Comparison of ENCODE assay signal across 14 cellular contexts in genomic region chr20:23295934-23296333, GRCh38. TPM values are rescaled to one million over a fixed set of nuclear protein-coding genes. Genes with fewer than 3 reads are reported as not detected.
DNase-seq lines count a peak whose midpoint lies in the region; ATAC-seq and TF ChIP-seq lines count a peak whose summit lies in the region.
"Had no signal": no experiment of that assay in that cellular context is flagged by ENCODE, and none has a peak within 500 bp of the region (broad histone marks: within the 10 kb centered on the region; RNA-seq: fewer than 3 reads in every experiment).

No MANE protein-coding gene starts in this region.

- intact Hi-C loops in testis (cut with DNase I; ENCODE audit: low total_unique reads) = no loop called here

- H3K27me3 Mint-ChIP-seq in neural progenitor cell (ENCODE audit: insufficient read depth, low read depth) = peaks cover 19% of the 10 kb centered on the region
- H3K27me3 Mint-ChIP-seq in mesothelial cell of epicardium (ENCODE audit: low read depth) = peaks cover 5% of the 10 kb centered on the region

- H3K9me3 ChIP-seq in RWPE2 (ENCODE audit: severe bottlenecking) (no peaks in the 10 kb centered on the region), neural progenitor cell (ENCODE audit: low read depth) (no peaks in the 10 kb centered on the region), testis (no peaks in the 10 kb centered on the region)

- no peak overlapping the region for H3K4me3 Mint-ChIP-seq in neural progenitor cell
- no peak overlapping the region for H3K4me3 Mint-ChIP-seq in mesothelial cell of epicardium
- H3K4me3 Mint-ChIP-seq: CD4-positive, CD25-positive, alpha-beta regulatory T cell; GM23338; H9 had no signal

- no peak for ATAC-seq in RWPE2 (ENCODE audit: low read depth)
- ATAC-seq: GM23338, HepG2 had no signal

- no peak overlapping the region for H2AFZ ChIP-seq in neural progenitor cell (replicated peaks)
- H2AFZ ChIP-seq: GM23338 had no signal

- DNase-seq in RWPE2 (ENCODE audit: low spot score) (peak; percentile 13), coronary artery (ENCODE audit: low spot score) (peak; percentile 68), neural progenitor cell (ENCODE audit: low spot score) (no peak), testis (no peak), SK-N-DZ (ENCODE audit: low spot score) (no peak), mesothelial cell of epicardium (ENCODE audit: low spot score in 2 of 2, unreplicated experiment in 2 of 2) (no peak), pons (ENCODE audit: low spot score) (no peak)
- DNase-seq: ACHN; CD4-positive, CD25-positive, alpha-beta regulatory T cell; DMS53; H9 had no signal

- no peak for TF ChIP-seq CTCF in RWPE2 (IDR thresholded peaks at IDR 0.05; ENCODE audit: poor library complexity, severe bottlenecking)
- TF ChIP-seq CTCF in coronary artery (IDR thresholded peaks at IDR 0.05) = no peak
- TF ChIP-seq CTCF in neural progenitor cell (IDR thresholded peaks at IDR 0.05) = no peak
- TF ChIP-seq CTCF in testis (IDR thresholded peaks at IDR 0.05) = no peak
- no peak for TF ChIP-seq CTCF in mesothelial cell of epicardium (IDR thresholded peaks at IDR 0.05; ENCODE audit: unreplicated experiment)

- TF ChIP-seq POLR2A in testis (IDR thresholded peaks at IDR 0.05) = no peak

- H3K9ac ChIP-seq in neural progenitor cell = no peak overlapping the region
- H3K9ac ChIP-seq: BLaER1 treated with 17β-estradiol and CSF1 and Interleukin-3, amounts not matched to agents 10 nM and 100 nM had no signal

- WGBS in testis, 2 donors = 79 to 88% methylated on average over 5 of the region's 5 CpGs

- H3K27ac Mint-ChIP-seq in neural progenitor cell = peak overlapping the region; percentile 78
- H3K27ac Mint-ChIP-seq in mesothelial cell of epicardium = no peak overlapping the region
- H3K27ac Mint-ChIP-seq: CD4-positive, CD25-positive, alpha-beta regulatory T cell; GM23338; H9 had no signal

- H3K4me3 ChIP-seq in RWPE2 (ENCODE audit: severe bottlenecking) (no peak overlapping the region), coronary artery (no peak overlapping the region), neural progenitor cell (no peak overlapping the region), testis (no peak overlapping the region)
- H3K4me3 ChIP-seq: BLaER1 treated with 17β-estradiol and CSF1 and Interleukin-3, amounts not matched to agents 10 nM and 100 nM; GM23338 had no signal

- no peaks in the 10 kb centered on the region for H3K4me1 ChIP-seq in RWPE2 (ENCODE audit: insufficient read depth, poor library complexity, severe bottlenecking)
- H3K4me1 ChIP-seq in neural progenitor cell = peaks cover 18% of the 10 kb centered on the region
- H3K4me1 ChIP-seq in testis = peaks cover 66% of the 10 kb centered on the region

- H3K36me3 ChIP-seq in RWPE2 (ENCODE audit: low read depth) = no peaks in the 10 kb centered on the region
- no peaks in the 10 kb centered on the region for H3K36me3 ChIP-seq in neural progenitor cell
- H3K36me3 ChIP-seq in testis (ENCODE audit: low read depth, missing control alignments) = no peaks in the 10 kb centered on the region
- H3K36me3 ChIP-seq: BLaER1 treated with 17β-estradiol and CSF1 and Interleukin-3, amounts not matched to agents 10 nM and 100 nM had no signal

- no peaks in the 10 kb centered on the region for H3K36me3 Mint-ChIP-seq in neural progenitor cell
- H3K36me3 Mint-ChIP-seq in mesothelial cell of epicardium = no peaks in the 10 kb centered on the region
- H3K36me3 Mint-ChIP-seq: CD4-positive, CD25-positive, alpha-beta regulatory T cell had no signal

- H3F3A ChIP-seq in neural progenitor cell (ENCODE audit: low read depth) = peaks cover 4% of the 10 kb centered on the region

- H3K9me3 Mint-ChIP-seq in neural progenitor cell = no peaks in the 10 kb centered on the region
- no peaks in the 10 kb centered on the region for H3K9me3 Mint-ChIP-seq in mesothelial cell of epicardium
- H3K9me3 Mint-ChIP-seq: GM23338 had no signal

- H3K4me1 Mint-ChIP-seq in neural progenitor cell (peaks cover 22% of the 10 kb centered on the region), mesothelial cell of epicardium (peaks cover 3% of the 10 kb centered on the region)
- H3K4me1 Mint-ChIP-seq: CD4-positive, CD25-positive, alpha-beta regulatory T cell had no signal

- H4K20me1 ChIP-seq in neural progenitor cell (ENCODE audit: low read depth) = no peaks in the 10 kb centered on the region
- H4K20me1 ChIP-seq: BLaER1 treated with 17β-estradiol and CSF1 and Interleukin-3, amounts not matched to agents 10 nM and 100 nM had no signal

- no peaks in the 10 kb centered on the region for H3K79me2 ChIP-seq in neural progenitor cell (ENCODE audit: low read depth)

- H3K27ac ChIP-seq in RWPE2 (ENCODE audit: poor library complexity, severe bottlenecking) = no peak overlapping the region
- H3K27ac ChIP-seq in coronary artery = peak overlapping the region in 1 of 2 donors; percentile 45
- no peak overlapping the region for H3K27ac ChIP-seq in neural progenitor cell
- H3K27ac ChIP-seq in testis = peak overlapping the region; percentile 36 to 77
- H3K27ac ChIP-seq: BLaER1 treated with 17β-estradiol and CSF1 and Interleukin-3, amounts not matched to agents 10 nM and 100 nM had no signal

- no peak overlapping the region for H3K4me2 ChIP-seq in neural progenitor cell
- H3K4me2 ChIP-seq: BLaER1 treated with 17β-estradiol and CSF1 and Interleukin-3, amounts not matched to agents 10 nM and 100 nM; GM23338 had no signal

- H3K27me3 ChIP-seq in RWPE2 (ENCODE audit: insufficient read depth, poor library complexity, severe bottlenecking) (no peaks in the 10 kb centered on the region), neural progenitor cell (no peaks in the 10 kb centered on the region), testis (no peaks in the 10 kb centered on the region)

RNA-seq across cellular contexts. Expression of gene NXT1, which starts 54.7 kb away (rescaled TPM):
- total RNA-seq in neural progenitor cell (ENCODE audit: low replicate concordance) (14.6 and 32.4 TPM in 2 replicates), testis (10 to 100 TPM; 40.3 to 48.0 TPM), mesothelial cell of epicardium (23.7 to 25.5 TPM (median 24.8 TPM) in 3 replicates)
- 26.3 TPM for polyA plus RNA-seq in testis (ENCODE audit: insufficient read depth, low read depth, low replicate concordance)
- 83.3 and 99.4 TPM in 2 replicates for polyA plus RNA-seq in SK-N-DZ (2014; cell fraction: cytosol; rRNA removed)
- 48.4 and 63.7 TPM in 2 replicates for polyA plus RNA-seq in SK-N-DZ (2014; cell fraction: nucleus; rRNA removed)

Comparison
In these comparisons a context has a peak if more than half of its experiments do, and no peak if none do; other contexts are left out.
1. DNase-seq: peak in RWPE2 (single experiment) and coronary artery (single experiment); none in neural progenitor cell (single experiment), testis (single experiment), SK-N-DZ (single experiment), mesothelial cell of epicardium (0 of 2) and pons (single experiment).
2. H3K27ac ChIP-seq: peak in testis (2 of 2); none in RWPE2 (single experiment) and neural progenitor cell (single experiment).